In the genomic region with DNA sequence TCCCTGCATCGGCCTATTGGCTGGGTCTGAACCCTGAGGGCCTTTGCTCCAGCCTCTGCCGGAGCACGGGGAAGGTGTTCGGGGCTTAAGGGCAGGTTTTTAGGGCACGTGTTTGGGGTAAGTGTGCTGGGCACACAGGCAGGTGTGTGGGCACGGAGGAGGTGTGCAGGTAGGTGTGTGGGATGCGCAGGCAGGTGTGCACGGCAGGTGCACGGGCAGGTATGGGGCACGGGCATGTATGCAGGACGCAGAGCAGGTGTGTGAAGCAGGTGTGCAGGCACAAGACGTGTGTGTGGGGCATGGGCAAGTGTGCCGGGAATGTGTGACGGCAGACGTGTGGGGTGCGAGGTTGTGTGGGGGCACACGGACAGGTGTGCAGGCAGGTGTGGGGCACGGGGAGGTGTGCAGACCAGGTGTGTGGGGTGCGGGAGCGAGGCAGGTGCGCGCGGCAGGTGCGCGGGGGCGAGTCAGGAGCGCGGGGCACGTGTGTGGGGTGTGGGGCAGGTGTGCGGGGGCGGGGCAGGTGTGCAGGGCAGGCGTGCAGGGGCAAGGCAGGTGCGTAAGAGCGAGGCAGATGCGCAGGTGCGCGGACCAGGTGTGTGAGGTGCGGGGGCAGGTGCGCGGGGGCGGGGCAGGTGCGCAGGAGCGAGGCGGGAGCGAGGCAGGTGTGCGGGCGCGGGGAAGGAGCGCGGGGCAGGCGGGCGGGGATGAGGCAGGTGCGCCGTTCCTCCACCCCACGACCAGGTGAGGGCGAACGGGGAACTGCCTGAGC, we compare ENCODE assay signal across 8 cellular contexts. TPM values are rescaled to one million over a fixed set of nuclear protein-coding genes. Genes with fewer than 3 reads are reported as not detected.
DNase-seq lines count a peak whose midpoint lies in the region; TF ChIP-seq lines count a peak whose summit lies in the region.

No MANE protein-coding gene starts in this region.

- H3K36me3 ChIP-seq in left ventricle myocardium inferior (peaks cover 10% of the 10 kb centered on the region), skeletal muscle satellite cell (ENCODE audit: insufficient read depth, low read length) (peaks cover 7% of the 10 kb centered on the region)

- no peaks in the 10 kb centered on the region for H3K27me3 Mint-ChIP-seq in T-helper 1 cell treated with Interleukin-12 subunit alpha and Interleukin-12 subunit beta and Interleukin-4 antibody, amounts not matched to agents 30 μg/mL and 1 μg/mL, for 36 hours (ENCODE audit: low read depth)

- H3K9me3 ChIP-seq in left ventricle myocardium inferior (replicated peaks), result peaks cover 5% of the 10 kb centered on the region
- no peaks in the 10 kb centered on the region for H3K9me3 ChIP-seq in skeletal muscle satellite cell (replicated peaks; ENCODE audit: low read length)

- peak overlapping the region; percentile 86 for H3K4me3 Mint-ChIP-seq in T-helper 1 cell treated with Interleukin-12 subunit alpha and Interleukin-12 subunit beta and Interleukin-4 antibody, amounts not matched to agents 30 μg/mL and 1 μg/mL, for 36 hours

- H3K27ac Mint-ChIP-seq in T-helper 1 cell treated with Interleukin-12 subunit alpha and Interleukin-12 subunit beta and Interleukin-4 antibody, amounts not matched to agents 30 μg/mL and 1 μg/mL, for 36 hours, result peak overlapping the region; percentile 91

- H3K4me1 Mint-ChIP-seq in T-helper 1 cell treated with Interleukin-12 subunit alpha and Interleukin-12 subunit beta and Interleukin-4 antibody, amounts not matched to agents 30 μg/mL and 1 μg/mL, for 36 hours (ENCODE audit: low read depth), result peaks cover 24% of the 10 kb centered on the region

- H3K9me3 Mint-ChIP-seq in T-helper 1 cell treated with Interleukin-12 subunit alpha and Interleukin-12 subunit beta and Interleukin-4 antibody, amounts not matched to agents 30 μg/mL and 1 μg/mL, for 36 hours, result peaks cover 6% of the 10 kb centered on the region

- TF ChIP-seq CTCF in VCaP (conservative IDR thresholded peaks at IDR 0.05) (no peak), left ventricle myocardium inferior (IDR thresholded peaks at IDR 0.05; ENCODE audit: borderline replicate concordance) (no peak)

- peak overlapping the region; percentile 76 for H3K4me3 ChIP-seq in left ventricle myocardium inferior
- H3K4me3 ChIP-seq in skeletal muscle satellite cell (ENCODE audit: low read length), result peak overlapping the region; percentile 98

- intact Hi-C loops in left ventricle myocardium inferior (cut with micrococcal nuclease), result no loop called here

- peaks cover 15% of the 10 kb centered on the region for H3K36me3 Mint-ChIP-seq in T-helper 1 cell treated with Interleukin-12 subunit alpha and Interleukin-12 subunit beta and Interleukin-4 antibody, amounts not matched to agents 30 μg/mL and 1 μg/mL, for 36 hours (ENCODE audit: low read depth)

- peak overlapping the region; percentile 99 for H3K4me2 ChIP-seq in skeletal muscle satellite cell (ENCODE audit: low read length)

- H3K27ac ChIP-seq in VCaP, result peak overlapping the region; percentile 97
- peak overlapping the region; percentile 89 for H3K27ac ChIP-seq in left ventricle myocardium inferior (replicated peaks)

- peak overlapping the region; percentile 91 for H3K9ac ChIP-seq in skeletal muscle satellite cell (ENCODE audit: low read depth, low read length)

- H3K4me1 ChIP-seq in left ventricle myocardium inferior (peaks cover 32% of the 10 kb centered on the region), skeletal muscle satellite cell (ENCODE audit: control insufficient read depth, insufficient read depth, low read length) (peaks cover 27% of the 10 kb centered on the region)

- no peaks in the 10 kb centered on the region for H3K27me3 ChIP-seq in left ventricle myocardium inferior (ENCODE audit: low read depth)
- H3K27me3 ChIP-seq in skeletal muscle satellite cell (ENCODE audit: control insufficient read depth, insufficient read depth, low read length), result no peaks in the 10 kb centered on the region

- DNase-seq in T-helper 1 cell (no peak), left ventricle myocardium inferior (no peak), CD1c-positive myeloid dendritic cell (ENCODE audit: extremely low spot score) (no peak), NCI-H524 treated with DMSO at 0.1 percent for 48 hours (lab: John Stamatoyannopoulos, UW) (no peak), NAMALWA (ENCODE audit: low spot score) (no peak)

RNA-seq across cellular contexts. Expression of a gene that starts 28.6 kb away (rescaled TPM):
- 75.2 TPM for total RNA-seq in left ventricle myocardium inferior
- 108 and 144 TPM in 2 replicates for total RNA-seq in skeletal muscle satellite cell (2012; rRNA removed)
